Comparison of ENCODE assay signal across 7 cellular contexts in genomic region chr22:29313126-29314071, GRCh38. TPM values are rescaled to one million over a fixed set of nuclear protein-coding genes. Genes with fewer than 3 reads are reported as not detected.
A peak's percentile ranks its signal among the peaks of the same experiment; 100 is the strongest.
DNase-seq lines count a peak whose midpoint lies in the region; ATAC-seq and FAIRE-seq lines count a peak whose summit lies in the region.

No MANE protein-coding gene starts in this region.

- H3K9me3 ChIP-seq in small intestine (ENCODE audit: control insufficient read depth, low read depth), result no peaks in the 10 kb centered on the region

- H3K27ac Mint-ChIP-seq in activated naive CD4-positive, alpha-beta T cell treated with anti-CD3 and anti-CD28 coated beads, Interleukin-2, amount 50 U/mL, for 72 hours, result no peak overlapping the region

- H3K27me3 ChIP-seq in H7 (ENCODE audit: control insufficient read depth, insufficient read depth, low read length) (peaks cover 40% of the 10 kb centered on the region), small intestine (ENCODE audit: control insufficient read depth in 2 of 2, insufficient read depth in 2 of 2, low read length in 2 of 2) (peaks cover 10 to 19% of the 10 kb centered on the region in 2 donors)

- ATAC-seq in activated naive CD4-positive, alpha-beta T cell treated with anti-CD3 and anti-CD28 coated beads, Interleukin-2, amount 50 U/mL, for 72 hours, result peak; percentile 11 to 52
- ATAC-seq in left cardiac atrium (peak; percentile 1 to 5), HG03565 (IDR thresholded peaks at IDR 0.05; ENCODE audit: unreplicated experiment) (no peak)

- no peak for FAIRE-seq in small intestine (lab: Jason Lieb, UNC)

- H3K9me3 Mint-ChIP-seq in activated naive CD4-positive, alpha-beta T cell treated with anti-CD3 and anti-CD28 coated beads, Interleukin-2, amount 50 U/mL, for 72 hours, result no peaks in the 10 kb centered on the region

- peaks cover 7 to 11% of the 10 kb centered on the region in 2 donors for H3K36me3 Mint-ChIP-seq in activated naive CD4-positive, alpha-beta T cell treated with anti-CD3 and anti-CD28 coated beads, Interleukin-2, amount 50 U/mL, for 72 hours

- H3K36me3 ChIP-seq in H7 (replicated peaks; ENCODE audit: control insufficient read depth, insufficient read depth, low read length) (no peaks in the 10 kb centered on the region), small intestine (ENCODE audit: control insufficient read depth in 2 of 2, insufficient read depth in 2 of 2, low read length in 2 of 2) (no peaks in the 10 kb centered on the region)

- DNase-seq in H7, result peak; percentile 97
- DNase-seq in activated naive CD4-positive, alpha-beta T cell treated with anti-CD3 and anti-CD28 coated beads, Interleukin-2, amount 50 U/mL, for 72 hours (ENCODE audit: low spot score in 2 of 2), result peak in 1 of 2 donors; percentile 68
- DNase-seq in left cardiac atrium, result peak; percentile 52
- peak; percentile 54 for DNase-seq in small intestine
- DNase-seq in DMS 273 (lab: John Stamatoyannopoulos, UW; ENCODE audit: unreplicated experiment), result no peak
- DNase-seq in RPMI8226, result no peak

- peaks cover 6 to 12% of the 10 kb centered on the region in 2 donors for H3K4me1 ChIP-seq in small intestine (ENCODE audit: control insufficient read depth in 2 of 2, insufficient read depth in 1 of 2, low read depth in 1 of 2, low read length in 1 of 2)

- WGBS in small intestine, 3 donors, result 18 to 24% (median 19%) methylated on average over 70 to 80 of the region's 80 CpGs

- no peak overlapping the region for H3K4me3 ChIP-seq in H7 (ENCODE audit: insufficient read depth, low read depth, low read length)
- no peak overlapping the region for H3K4me3 ChIP-seq in small intestine (ENCODE audit: low read depth in 1 of 2, low read length in 2 of 2)

- intact Hi-C loops in left cardiac atrium (cut with DNase I), result no loop called here

- no peak overlapping the region for H3K27ac ChIP-seq in small intestine (ENCODE audit: low read depth in 1 of 2, low read length in 1 of 2)

RNA-seq across cellular contexts. Expression of gene RASL10A, which starts 2.1 kb away (rescaled TPM):
- total RNA-seq in H7 (2014; rRNA removed; shearing (Covaris generic)), result 4.2 and 5.1 TPM in 2 replicates
- total RNA-seq in activated naive CD4-positive, alpha-beta T cell treated with anti-CD3 and anti-CD28 coated beads, Interleukin-2, amount 50 U/mL, for 72 hours, result under 1 TPM; 0.20 to 0.78 TPM
- total RNA-seq in left cardiac atrium, result 1 to 10 TPM; 1.0 to 3.1 TPM
- polyA plus RNA-seq in small intestine, result 1 to 10 TPM; 3.7 to 4.1 (median 4.0) TPM

RNA-seq across cellular contexts. Expression of gene GAS2L1, which starts 6.9 kb away (rescaled TPM):
- total RNA-seq in H7 (2014; rRNA removed; shearing (Covaris generic)), result 22.2 and 28.3 TPM in 2 replicates
- 1 to 10 TPM in 1 of 2 donors, under 1 TPM in 1; 0.36 to 1.5 TPM for total RNA-seq in activated naive CD4-positive, alpha-beta T cell treated with anti-CD3 and anti-CD28 coated beads, Interleukin-2, amount 50 U/mL, for 72 hours
- 10 to 100 TPM; 20.1 to 25.2 TPM for total RNA-seq in left cardiac atrium
- 10 to 100 TPM; 26.2 to 49.0 (median 31.8) TPM for polyA plus RNA-seq in small intestine

RNA-seq across cellular contexts. Expression of gene EWSR1, which starts 45.3 kb away (rescaled TPM):
- 226 and 229 TPM in 2 replicates for total RNA-seq in H7 (2014; rRNA removed; shearing (Covaris generic))
- total RNA-seq in activated naive CD4-positive, alpha-beta T cell treated with anti-CD3 and anti-CD28 coated beads, Interleukin-2, amount 50 U/mL, for 72 hours, result 100 to 1,000 TPM; 257 to 320 TPM
- total RNA-seq in left cardiac atrium, result 100 to 1,000 TPM; 109 to 175 TPM
- 100 to 1,000 TPM; 145 to 191 (median 181) TPM for polyA plus RNA-seq in small intestine

RNA-seq across cellular contexts. Expression of gene RHBDD3, which starts 45.6 kb away (rescaled TPM):
- 71.6 and 76.3 TPM in 2 replicates for total RNA-seq in H7 (2014; rRNA removed; shearing (Covaris generic))
- 10 to 100 TPM; 19.6 to 29.5 TPM for total RNA-seq in activated naive CD4-positive, alpha-beta T cell treated with anti-CD3 and anti-CD28 coated beads, Interleukin-2, amount 50 U/mL, for 72 hours
- total RNA-seq in left cardiac atrium, result 10 to 100 TPM; 15.6 to 19.0 TPM
- polyA plus RNA-seq in small intestine, result 10 to 100 TPM; 13.6 to 43.1 (median 14.6) TPM

Comparison
In these comparisons a context has a peak if more than half of its experiments do, and no peak if none do; other contexts are left out.
1. DNase-seq: peak in H7 (single experiment), left cardiac atrium (single experiment) and small intestine (single experiment); none in DMS 273 (single experiment) and RPMI8226 (single experiment).